9 cellular contexts compared by ENCODE assay signal in the genomic region with DNA sequence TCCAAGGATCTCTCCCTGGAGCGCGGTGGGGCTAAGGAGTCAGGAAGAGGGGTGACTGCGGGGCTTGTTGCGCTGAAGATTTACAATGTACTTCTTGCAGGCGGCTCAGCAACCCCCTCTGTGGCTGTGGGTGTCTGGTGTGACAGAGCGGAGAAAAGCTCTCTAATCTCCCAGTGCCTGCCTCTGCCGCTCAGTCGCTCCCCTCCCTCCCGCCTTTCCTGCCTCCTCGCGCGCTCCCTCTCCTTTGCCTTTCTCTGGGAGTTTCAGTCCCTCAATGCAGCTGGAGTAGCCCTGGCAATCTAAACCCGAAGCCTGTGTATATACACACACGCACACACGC. TPM values are rescaled to one million over a fixed set of nuclear protein-coding genes. Genes with fewer than 3 reads are reported as not detected.
DNase-seq lines count a peak whose midpoint lies in the region; ATAC-seq and TF ChIP-seq lines count a peak whose summit lies in the region.
"Had no signal": no experiment of that assay in that cellular context is flagged by ENCODE, and none has a peak within 500 bp of the region (broad histone marks: within the 10 kb centered on the region; RNA-seq: fewer than 3 reads in every experiment).

No MANE protein-coding gene starts in this region.

- peak; percentile 19 for DNase-seq in GM13977 (ENCODE audit: low spot score)
- DNase-seq in Panc1 (ENCODE audit: low read depth, low spot score) = no peak
- DNase-seq in fibroblast of peridontal ligament (ENCODE audit: extremely low read depth) = peak; percentile 38
- peak in 35 of 56 donors; percentile 11 to 71 (median 39) for DNase-seq in nucleus accumbens (lab: John Stamatoyannopoulos, UW)
- DNase-seq in NCI-H526 (lab: John Stamatoyannopoulos, UW) = no peak
- no peak for DNase-seq in stimulated activated CD4-positive, alpha-beta T cell treated with anti-CD3 and anti-CD28 coated beads, Interleukin-2, amount 100 ng/mL, for 48 hours

- BruUV-seq in Panc1 (replicated peaks; lab: Mats Ljungman, UMichigan) = no TSS peak

- no peaks in the 10 kb centered on the region for H3K36me3 ChIP-seq in Panc1 (ENCODE audit: control insufficient read depth, insufficient read depth, low read length)

- peak overlapping the region; percentile 49 to 52 for H3K4me3 ChIP-seq in Panc1 (ENCODE audit: low read depth in 2 of 2, low read length in 2 of 2)

- CTCF ChIA-PET in Panc1 (lab: Charles Lee) = no interaction called here

- ATAC-seq in Panc1 (peak; percentile 53), GM18519 (IDR thresholded peaks at IDR 0.05; ENCODE audit: low FRiP score, unreplicated experiment) (no peak), HG02852 (IDR thresholded peaks at IDR 0.05; ENCODE audit: unreplicated experiment) (no peak)

- in situ Hi-C loops in GM13977 (cut with MboI; ENCODE audit: low pct_unique_long_range_greater_than_20kb, low sequenced_read_pairs, unreplicated experiment) (no loop called here), Panc1 (cut with HindIII; ENCODE audit: low pct_unique_long_range_greater_than_20kb, low sequenced_read_pairs) (no loop called here)

- H3K9me3 ChIP-seq in Panc1 (ENCODE audit: control insufficient read depth, insufficient read depth, low read depth, low read length) = no peaks in the 10 kb centered on the region

- H3K27me3 ChIP-seq in Panc1 (ENCODE audit: control insufficient read depth, insufficient read depth, low read length) = peaks cover 52% of the 10 kb centered on the region

- POLR2A ChIA-PET in Panc1 (lab: Charles Lee) = no interaction called here

- peaks cover 10% of the 10 kb centered on the region for H3K4me1 ChIP-seq in Panc1 (ENCODE audit: control insufficient read depth, insufficient read depth, low read length)

- no peak overlapping the region for H3K27ac ChIP-seq in Panc1 (ENCODE audit: low read length)
- H3K27ac ChIP-seq: KMS-11 had no signal

- TF ChIP-seq CTCF in GM13977 (IDR thresholded peaks at IDR 0.05; ENCODE audit: extremely low read depth, insufficient read depth, missing control alignments) (no peak), Panc1 (IDR thresholded peaks at IDR 0.05) (no peak)

- intact Hi-C loops in Panc1 (cut with micrococcal nuclease; ENCODE audit: unreplicated experiment) = no loop called here

RNA-seq across cellular contexts. Expression of gene TRHDE, which starts 0.8 kb away (rescaled TPM):
- 1.9 TPM for total RNA-seq in Panc1 (2021; ENCODE audit: unreplicated experiment)
- 0.58 TPM for polyA plus RNA-seq in Panc1 (2012; ENCODE audit: insufficient read length)

Comparison
In these comparisons a context has a peak if more than half of its experiments do, and no peak if none do; other contexts are left out.
1. DNase-seq: peak in GM13977 (single experiment), fibroblast of peridontal ligament (single experiment) and nucleus accumbens (35 of 56); none in Panc1 (single experiment), NCI-H526 (0 of 2) and stimulated activated CD4-positive, alpha-beta T cell treated with anti-CD3 and anti-CD28 coated beads, Interleukin-2, amount 100 ng/mL, for 48 hours (0 of 2).